8 cellular contexts compared by ENCODE assay signal in the genomic region with DNA sequence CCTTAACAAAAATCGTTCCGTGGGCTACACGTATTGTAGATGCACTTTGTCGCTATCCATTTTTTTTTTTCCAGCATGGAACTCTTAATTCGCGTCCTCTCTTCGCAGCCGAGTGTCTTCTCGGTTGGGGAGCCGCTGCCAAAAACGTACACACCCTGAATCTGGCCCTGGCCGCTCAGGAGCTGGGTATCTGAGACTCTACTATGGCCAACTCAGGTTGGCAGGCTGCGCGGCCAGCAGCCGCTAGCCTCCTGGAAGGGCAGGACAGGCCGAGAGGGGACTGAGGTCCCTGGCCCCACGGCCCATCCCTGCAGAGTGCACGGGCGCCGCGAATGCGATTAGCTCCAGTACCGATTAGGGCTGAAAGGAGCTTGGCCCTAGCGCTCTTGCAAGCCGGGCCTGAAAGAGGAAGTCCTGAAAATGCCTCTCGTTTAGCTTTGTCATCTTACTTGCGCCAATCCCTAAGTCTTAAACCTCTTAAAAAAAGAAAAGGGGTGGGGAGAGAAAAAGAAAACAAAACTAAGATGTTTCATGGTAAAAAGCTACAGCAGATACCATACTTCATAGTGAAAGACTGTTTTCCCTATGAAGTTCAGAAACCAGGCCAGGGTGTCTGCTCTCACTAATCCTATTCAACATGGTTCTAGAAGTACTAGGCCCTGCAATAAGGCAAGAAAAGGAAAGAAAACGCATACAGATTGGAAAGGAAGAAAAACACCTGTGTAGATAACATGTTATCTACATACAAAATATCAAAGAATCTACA.
DNase-seq lines count a peak whose midpoint lies in the region; ATAC-seq, FAIRE-seq and TF ChIP-seq lines count a peak whose summit lies in the region.

No MANE protein-coding gene starts in this region.

- H2AFZ ChIP-seq in HepG2 (ENCODE audit: low read length), result no peak overlapping the region

- 84% methylated on average over 28 of the region's 28 CpGs for WGBS in HepG2 (ENCODE audit: low lambda C conversion rate)

- DNase-seq in CD1c-positive myeloid dendritic cell (ENCODE audit: extremely low spot score), result peak; percentile 89
- DNase-seq in cerebellum (ENCODE audit: low spot score), result peak; percentile 56
- DNase-seq in HepG2 (ENCODE audit: low spot score), result no peak
- peak; percentile 5 to 40 (median 9) for DNase-seq in stimulated activated CD4-positive, alpha-beta T cell treated with anti-CD3 and anti-CD28 coated beads, TNF-alpha, amount 100 ng/mL, for 1 hour (ENCODE audit: low read depth in 3 of 3, low spot score in 1 of 3)
- no peak for DNase-seq in kidney glomerular epithelial cell (lab: John Stamatoyannopoulos, UW)

- H4K20me1 ChIP-seq in HepG2 (ENCODE audit: insufficient read depth, low read length), result no peaks in the 10 kb centered on the region

- TF ChIP-seq CTCF in HepG2 (CRISPR knock-in tag; IDR thresholded peaks at IDR 0.05), result no peak

- H3K4me2 ChIP-seq in HepG2 (ENCODE audit: low read depth, low read length), result peak overlapping the region; percentile 97; the same call in 1 of the 2 replicates

- ATAC-seq in GM19395 (IDR thresholded peaks at IDR 0.05; ENCODE audit: unreplicated experiment), result peak; percentile 78
- peak; percentile 45 for ATAC-seq in HG03520 (IDR thresholded peaks at IDR 0.05; ENCODE audit: unreplicated experiment)
- peak; percentile 65 to 68 for ATAC-seq in activated CD4-positive, CD25-positive, alpha-beta regulatory T cell treated with anti-CD3 and anti-CD28 coated beads, Interleukin-2, amount 50 U/mL, for 24 hours
- ATAC-seq in HepG2, result no peak

- H3K36me3 ChIP-seq in HepG2 (replicated peaks in 1 of 2; ENCODE audit: control insufficient read depth in 1 of 2, insufficient read depth in 2 of 2, low read length in 2 of 2), result no peaks in the 10 kb centered on the region

- no peak for TF ChIP-seq POLR2A in HepG2 (IDR thresholded peaks at IDR 0.05; ENCODE audit: insufficient read depth in 1 of 2, low read depth in 2 of 2, low read length in 2 of 2)

- peaks cover 8% of the 10 kb centered on the region for H3K9me3 ChIP-seq in HepG2 (ENCODE audit: low read length)

- no peak overlapping the region for H3K9ac ChIP-seq in HepG2 (ENCODE audit: insufficient read depth, low read depth, low read length)

- peak overlapping the region in 1 of 3 experiments; percentile 68; a peak in 1 of 6 replicates for H3K4me3 ChIP-seq in HepG2 (replicated peaks in 1 of 3; ENCODE audit: insufficient read depth in 1 of 3, low read depth in 2 of 3, low read length in 3 of 3)

- no peak overlapping the region for H3K27ac ChIP-seq in HepG2 (ENCODE audit: extremely low read length, insufficient read depth, low read length)

- no peak for FAIRE-seq in HepG2 (lab: Jason Lieb, UNC)

- peaks cover 12% of the 10 kb centered on the region for H3K4me1 ChIP-seq in HepG2 (ENCODE audit: insufficient read depth, low read length)

- no peak for TF ChIP-seq RAD21 in HepG2 (CRISPR knock-in tag; IDR thresholded peaks at IDR 0.05)

- H3K79me2 ChIP-seq in HepG2 (ENCODE audit: insufficient read depth, low read length), result no peaks in the 10 kb centered on the region

- in situ Hi-C loops in HepG2 (cut with HindIII; ENCODE audit: extremely low pct_ligation_motif_present, low pct_unique_long_range_greater_than_20kb), result no loop called here

- BruUV-seq in HepG2 (replicated peaks; lab: Mats Ljungman, UMichigan), result no TSS peak

- intact Hi-C loops in HepG2 (cut with micrococcal nuclease; ENCODE audit: unreplicated experiment), result no loop called here

- POLR2A ChIA-PET in HepG2 (lab: Yijun Ruan, JAX), result no interaction called here

- CTCF ChIA-PET in HepG2 (lab: Yijun Ruan, JAX; ENCODE audit: low intra/inter-chr PET ratio, low total read pairs), result interaction anchor here (1.1 kb wide), 1 partner anchor 121 kb away, joined by 3 read pairs; no protein-coding TSS in a partner anchor

- H3K27me3 ChIP-seq in HepG2 (ENCODE audit: control insufficient read depth in 1 of 2, insufficient read depth in 2 of 2, low read length in 2 of 2), result peaks cover 0 to 23% of the 10 kb centered on the region in 2 experiments; a peak in 2 of 5 replicates

- TF ChIP-seq EP300 in HepG2 (IDR thresholded peaks at IDR 0.05; ENCODE audit: low read depth in 2 of 2, low read length in 2 of 2) (no peak), HepG2 (CRISPR knock-in tag; IDR thresholded peaks at IDR 0.05; ENCODE audit: borderline replicate concordance) (no peak)

TF ChIP-seq in HepG2, 621 proteins besides CTCF, POLR2A, EP300 and RAD21:
- TF ChIP-seq ZBTB33 (CRISPR knock-in tag; IDR thresholded peaks at IDR 0.05), result peak; percentile 27; the same call in 1 of the 2 replicates
- TF ChIP-seq HNF4G (IDR thresholded peaks at IDR 0.05; ENCODE audit: borderline replicate concordance, low read depth, low read length), result no peak
- TF ChIP-seq HNF4G (CRISPR knock-in tag; IDR thresholded peaks at IDR 0.05; ENCODE audit: borderline replicate concordance, low read depth), result no peak
- TF ChIP-seq, protein P1, sequence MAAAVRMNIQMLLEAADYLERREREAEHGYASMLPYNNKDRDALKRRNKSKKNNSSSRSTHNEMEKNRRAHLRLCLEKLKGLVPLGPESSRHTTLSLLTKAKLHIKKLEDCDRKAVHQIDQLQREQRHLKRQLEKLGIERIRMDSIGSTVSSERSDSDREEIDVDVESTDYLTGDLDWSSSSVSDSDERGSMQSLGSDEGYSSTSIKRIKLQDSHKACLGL (CRISPR knock-in tag; IDR thresholded peaks at IDR 0.05), result 0 out of 2 replicates have a peak, but pooled peaks have one; percentile 27
TF ChIP-seq in HepG2: peak in this region for 2.

Comparison
In these comparisons a context has a peak if more than half of its experiments do, and no peak if none do; other contexts are left out.
1. DNase-seq: peak in CD1c-positive myeloid dendritic cell (single experiment), cerebellum (single experiment) and stimulated activated CD4-positive, alpha-beta T cell treated with anti-CD3 and anti-CD28 coated beads, TNF-alpha, amount 100 ng/mL, for 1 hour (3 of 3); none in HepG2 (single experiment) and kidney glomerular epithelial cell (single experiment).